ENCODE assay signal across 9 cellular contexts in genomic region chr21:32611471-32611997, GRCh38. TPM values are rescaled to one million over a fixed set of nuclear protein-coding genes. Genes with fewer than 3 reads are reported as not detected.
DNase-seq lines count a peak whose midpoint lies in the region; ATAC-seq, FAIRE-seq and TF ChIP-seq lines count a peak whose summit lies in the region.
"Had no signal": no experiment of that assay in that cellular context is flagged by ENCODE, and none has a peak within 500 bp of the region (broad histone marks: within the 10 kb centered on the region; RNA-seq: fewer than 3 reads in every experiment).

No MANE protein-coding gene starts in this region.

- H3K27me3 Mint-ChIP-seq in T-cell (no peaks in the 10 kb centered on the region), MCF 10A (ENCODE audit: insufficient read depth, unreplicated experiment) (peaks cover 20% of the 10 kb centered on the region)

- peaks cover 0 to 24% (median 20%) of the 10 kb centered on the region in 3 donors for H3K4me1 Mint-ChIP-seq in T-cell
- no peaks in the 10 kb centered on the region for H3K4me1 Mint-ChIP-seq in MCF 10A (ENCODE audit: insufficient read depth, unreplicated experiment)

- intact Hi-C loops in MCF 10A (cut with micrococcal nuclease) = no loop called here

- ATAC-seq in HG03432 (IDR thresholded peaks at IDR 0.05; ENCODE audit: unreplicated experiment) = peak; percentile 16
- peak in 2 of 4 experiments; percentile 1 to 2 for ATAC-seq in T-cell (replicated peaks in 1 of 4)

- POLR2A ChIA-PET in T-cell (lab: Charles Lee) (interaction anchor here (0.5 to 1.0 kb wide), 3 partner anchors 10 to 217 kb away, joined by 3 to 4 read pairs (median 3); no protein-coding TSS in a partner anchor), MCF 10A (lab: Yijun Ruan, JAX) (interaction anchor here (0.5 to 3.4 kb wide), 22 partner anchors 9 to 868 kb away, joined by 3 to 24 read pairs (median 4); partner anchors contain the start of genes EVA1C, PAXBP1, SYNJ1 and TMEM50B)

- TF ChIP-seq CTCF in MCF 10A (IDR thresholded peaks at IDR 0.05; ENCODE audit: unreplicated experiment) = no peak
- no peak for TF ChIP-seq CTCF in kidney epithelial cell (IDR thresholded peaks at IDR 0.05; ENCODE audit: insufficient read depth, low read length, poor library complexity, severe bottlenecking)

- H3K9me3 Mint-ChIP-seq in T-cell (no peaks in the 10 kb centered on the region), MCF 10A (ENCODE audit: unreplicated experiment) (no peaks in the 10 kb centered on the region)

- H3K4me3 Mint-ChIP-seq in T-cell (peak overlapping the region; percentile 91 to 99 (median 97)), MCF 10A (ENCODE audit: unreplicated experiment) (peak overlapping the region; percentile 90)

- FAIRE-seq in GM12891 (lab: Jason Lieb, UNC) = no peak
- FAIRE-seq: colon had no signal

- H3K27me3 ChIP-seq in kidney epithelial cell (ENCODE audit: control insufficient read depth, insufficient read depth, low read length) = no peaks in the 10 kb centered on the region

- no peak for TF ChIP-seq POLR2A in GM12891 (IDR thresholded peaks at IDR 0.05; ENCODE audit: low read depth, low read length)

- CTCF ChIA-PET in T-cell (lab: Charles Lee) (interaction anchor here in 1 of 2 donors (0.7 to 2.1 kb wide), 3 partner anchors 10 to 218 kb away, joined by 4 to 9 read pairs (median 4); no protein-coding TSS in a partner anchor), MCF 10A (lab: Yijun Ruan, JAX) (interaction anchor here (0.7 to 5.2 kb wide), 2 partner anchors 10 to 239 kb away, joined by 4 to 28 read pairs; no protein-coding TSS in a partner anchor)

- peak overlapping the region; percentile 90 to 95 for H3K27ac Mint-ChIP-seq in T-cell
- H3K27ac Mint-ChIP-seq in MCF 10A (ENCODE audit: low read depth, unreplicated experiment) = peak overlapping the region; percentile 99

- TSS peak; percentile 24 for BruUV-seq in MCF 10A (replicated peaks; lab: Mats Ljungman, UMichigan)

- H3K36me3 Mint-ChIP-seq in T-cell = peaks cover 19% of the 10 kb centered on the region
- H3K36me3 Mint-ChIP-seq in MCF 10A (ENCODE audit: insufficient read depth, unreplicated experiment) = peaks cover 28% of the 10 kb centered on the region

- H3K4me3 ChIP-seq in kidney epithelial cell (ENCODE audit: low read depth, low read length) = peak overlapping the region; percentile 94

- H3K36me3 ChIP-seq in kidney epithelial cell (ENCODE audit: control insufficient read depth, insufficient read depth, low read length) = peaks cover 2% of the 10 kb centered on the region

- peak; percentile 39 for DNase-seq in GM12891 (ENCODE audit: insufficient read length, low spot score)
- peak in 21 of 34 experiments; percentile 2 to 24 (median 10) for DNase-seq in T-cell
- DNase-seq in MCF 10A (ENCODE audit: unreplicated experiment) = peak; percentile 21
- DNase-seq in kidney epithelial cell (ENCODE audit: low read depth) = no peak
- DNase-seq in stimulated activated CD4-positive, alpha-beta T cell treated with anti-CD3 and anti-CD28 coated beads, Interleukin-4, amount 100 ng/mL, for 48 hours (ENCODE audit: low read depth in 2 of 2) = peak; percentile 25 to 28
- DNase-seq in 8988T = no peak
- no peak for DNase-seq in KG1 (lab: John Stamatoyannopoulos, UW)

TF ChIP-seq in GM12891, 5 proteins besides CTCF, POLR2A, EP300 and RAD21:
- TF ChIP-seq SPI1 (IDR thresholded peaks at IDR 0.05; ENCODE audit: low read depth, low read length) = no peak
- TF ChIP-seq TAF1 (IDR thresholded peaks at IDR 0.05; ENCODE audit: low read depth, low read length) = no peak
- no peak for TF ChIP-seq PAX5 (IDR thresholded peaks at IDR 0.05; ENCODE audit: insufficient read depth, low read length, severe bottlenecking)
- TF ChIP-seq POLR2AphosphoS5 (IDR thresholded peaks at IDR 0.05; ENCODE audit: low read depth, low read length) = no peak
TF ChIP-seq in GM12891: peak in this region for 0.

RNA-seq across cellular contexts. Expression of gene CFAP298, which starts 0.6 kb away (rescaled TPM):
- polyA plus RNA-seq in GM12891 (2012; ENCODE audit: low read depth, missing spikeins) = 28.1 TPM
- total RNA-seq in T-cell = 10 to 100 TPM; 19.5 to 36.8 (median 32.1) TPM
- total RNA-seq in MCF 10A (2022) = 52.7 and 54.2 TPM in 2 replicates
- 62.6 and 75.0 TPM in 2 replicates for total RNA-seq in kidney epithelial cell

RNA-seq across cellular contexts. Expression of gene TCP10L, which starts 26.2 kb away (rescaled TPM):
- 0.37 TPM for polyA plus RNA-seq in GM12891 (2012; ENCODE audit: low read depth, missing spikeins)
- under 1 TPM in 4 of 5 donors, not detected in 1; 0.19 to 0.73 (median 0.39) TPM for total RNA-seq in T-cell
- total RNA-seq in MCF 10A (2022) = not detected in 2 replicates
- 1.1 TPM in 1 of 2 replicates, not detected in the other for total RNA-seq in kidney epithelial cell

Comparison
In these comparisons a context has a peak if more than half of its experiments do, and no peak if none do; other contexts are left out.
1. DNase-seq: peak in GM12891 (single experiment), T-cell (21 of 34), MCF 10A (single experiment) and stimulated activated CD4-positive, alpha-beta T cell treated with anti-CD3 and anti-CD28 coated beads, Interleukin-4, amount 100 ng/mL, for 48 hours (2 of 2); none in kidney epithelial cell (single experiment), 8988T (single experiment) and KG1 (single experiment).